ENCODE assay signal across 2 cellular contexts in genomic region chr10:79072994-79073654, GRCh38.
TF ChIP-seq lines count a peak whose summit lies in the region.

No MANE protein-coding gene starts in this region.

TF ChIP-seq in K562, 482 proteins besides CTCF, POLR2A, EP300 and RAD21 (continued from another document):
- TF ChIP-seq SMARCA5 (IDR thresholded peaks at IDR 0.05) (peak; percentile 53; the same call in 1 of the 2 replicates), KDM1A (IDR thresholded peaks at IDR 0.05) (peak; percentile 38 to 77; a peak in 3 of 4 replicates), RBM25 (IDR thresholded peaks at IDR 0.05; ENCODE audit: low read depth, low read length, severe bottlenecking) (peak; percentile 93)

TF ChIP-seq in HepG2, 621 proteins besides CTCF, POLR2A, EP300 and RAD21 (continued from another document):
- TF ChIP-seq CHD4 (IDR thresholded peaks at IDR 0.05; ENCODE audit: borderline replicate concordance, low read length) (peak; percentile 67; the same call in 1 of the 2 replicates), ZNF768 (CRISPR knock-in tag; IDR thresholded peaks at IDR 0.05) (0 out of 2 replicates have a peak, but pooled peaks have one; percentile 12), FOXA1 (IDR thresholded peaks at IDR 0.05) (no peak), FOXA1 (CRISPR knock-in tag; IDR thresholded peaks at IDR 0.05) (no peak), ZNF615 (CRISPR knock-in tag; IDR thresholded peaks at IDR 0.05; ENCODE audit: borderline replicate concordance) (no peak), SIX4 (CRISPR knock-in tag; IDR thresholded peaks at IDR 0.05) (no peak), HDAC1 (CRISPR knock-in tag; IDR thresholded peaks at IDR 0.05) (no peak), PHB2 (IDR thresholded peaks at IDR 0.05; ENCODE audit: partially characterized antibody) (no peak), KLF12 (CRISPR knock-in tag; IDR thresholded peaks at IDR 0.05; ENCODE audit: borderline replicate concordance) (no peak), ZBTB34 (CRISPR knock-in tag; IDR thresholded peaks at IDR 0.05) (no peak), ZKSCAN8 (CRISPR knock-in tag; IDR thresholded peaks at IDR 0.05; ENCODE audit: borderline replicate concordance) (no peak), JUN (CRISPR knock-in tag; IDR thresholded peaks at IDR 0.05) (no peak), SIN3A (IDR thresholded peaks at IDR 0.05; ENCODE audit: borderline replicate concordance, low read depth, low read length) (peak; percentile 32; the same call in 1 of the 2 replicates), KDM1A (CRISPR knock-in tag; IDR thresholded peaks at IDR 0.05) (0 out of 2 replicates have a peak, but pooled peaks have one; percentile 60), NFAT5 (CRISPR knock-in tag; IDR thresholded peaks at IDR 0.05) (no peak), ZMYM3 (CRISPR knock-in tag; IDR thresholded peaks at IDR 0.05) (peak; percentile 70), IKZF1 (IDR thresholded peaks at IDR 0.05) (no peak), ZNF629 (CRISPR knock-in tag; conservative IDR thresholded peaks at IDR 0.05) (peak; percentile 96), ZFP91 (CRISPR knock-in tag; IDR thresholded peaks at IDR 0.05; ENCODE audit: borderline replicate concordance) (no peak), PAXIP1 (CRISPR knock-in tag; conservative IDR thresholded peaks at IDR 0.05) (peak; percentile 7; the same call in 1 of the 2 replicates), MYC (CRISPR knock-in tag; IDR thresholded peaks at IDR 0.05; ENCODE audit: borderline replicate concordance) (0 out of 2 replicates have a peak, but pooled peaks have one; percentile 6), HOXA7 (CRISPR knock-in tag; IDR thresholded peaks at IDR 0.05) (no peak), ZBTB3 (CRISPR knock-in tag; IDR thresholded peaks at IDR 0.05; ENCODE audit: borderline replicate concordance, low read depth) (no peak), ZNF34 (CRISPR knock-in tag; IDR thresholded peaks at IDR 0.05; ENCODE audit: borderline replicate concordance) (no peak), SNAPC5 (CRISPR knock-in tag; IDR thresholded peaks at IDR 0.05; ENCODE audit: borderline replicate concordance) (no peak), ZNF512 (CRISPR knock-in tag; IDR thresholded peaks at IDR 0.05) (no peak), ZFP90 (CRISPR knock-in tag; IDR thresholded peaks at IDR 0.05; ENCODE audit: borderline replicate concordance) (no peak), RARG (CRISPR knock-in tag; IDR thresholded peaks at IDR 0.05; ENCODE audit: low read depth) (no peak)
TF ChIP-seq in HepG2: peak in this region for 8.
